In the genomic region with DNA sequence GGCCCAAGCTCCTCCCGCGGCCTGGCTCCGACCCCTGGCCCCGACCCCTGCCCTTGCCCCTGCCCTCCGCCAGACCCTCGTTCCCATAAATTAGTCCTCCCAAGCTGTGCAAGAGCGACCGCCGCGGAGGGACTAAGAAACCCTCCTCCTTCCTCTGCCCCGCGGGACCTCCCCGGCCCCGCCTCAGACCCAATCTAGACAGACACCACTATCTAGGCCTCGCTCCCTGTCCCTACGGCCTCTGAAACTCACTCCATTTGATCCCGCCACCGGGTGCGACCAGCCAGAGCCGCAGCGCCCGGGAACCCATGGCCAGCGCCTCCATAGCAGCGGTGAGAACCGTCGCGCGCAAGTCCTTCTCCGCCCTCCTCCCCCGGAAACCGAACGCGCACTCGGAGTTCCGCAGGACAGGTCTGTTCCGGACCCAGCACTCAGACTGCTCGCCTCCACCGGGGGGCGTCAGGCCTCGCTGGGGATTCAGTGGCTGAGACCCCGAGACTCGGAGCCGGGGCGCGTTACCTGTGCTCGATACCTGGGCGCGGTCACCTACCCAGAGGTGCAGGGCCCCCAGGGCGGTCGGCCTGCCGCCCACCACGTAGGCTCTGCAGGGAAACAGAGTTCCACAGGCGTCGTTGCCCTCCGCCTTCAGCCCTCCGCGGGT, we compare ENCODE assay signal across 8 cellular contexts. TPM values are rescaled to one million over a fixed set of nuclear protein-coding genes. Genes with fewer than 3 reads are reported as not detected.
A peak's percentile ranks its signal among the peaks of the same experiment; 100 is the strongest.
DNase-seq lines count a peak whose midpoint lies in the region; ATAC-seq and TF ChIP-seq lines count a peak whose summit lies in the region.

A gene (minus strand): TSS at position 331 of the 661 bp plus-strand sequence. CDS start 6 bp downstream, at position 325.

- H3K27me3 ChIP-seq in mucosa of stomach (ENCODE audit: control insufficient read depth, insufficient read depth, low read length) = no peaks in the 10 kb centered on the region

- no peaks in the 10 kb centered on the region for H3K9me3 Mint-ChIP-seq in IgD-negative memory B cell

- H3K9ac ChIP-seq in mucosa of stomach (ENCODE audit: low read length) = peak within 1 kb of the TSS; percentile 92

- peak; percentile 91 for ATAC-seq in GM21529 (IDR thresholded peaks at IDR 0.05; ENCODE audit: unreplicated experiment)

- peak; percentile 64 for DNase-seq in DMS153 (lab: John Stamatoyannopoulos, UW)
- DNase-seq in OCI-M1 (lab: John Stamatoyannopoulos, UW) = peak; percentile 93
- DNase-seq in activated T-cell treated with anti-CD3 and anti-CD28 coated beads for 48 hours (ENCODE audit: low read depth) = peak; percentile 86
- DNase-seq in erythroblast (lab: John Stamatoyannopoulos, UW) = peak; percentile 91 to 92
- peak; percentile 69 to 75 for DNase-seq in stimulated activated CD8-positive, alpha-beta memory T cell treated with anti-CD3 and anti-CD28 coated beads, Interleukin-7, amount 100 ng/mL, for 1 hour (ENCODE audit: low read depth in 2 of 2)

- no peaks in the 10 kb centered on the region for H3K36me3 ChIP-seq in mucosa of stomach (ENCODE audit: control insufficient read depth, insufficient read depth, low read length)

- peaks cover 7% of the 10 kb centered on the region for H3K4me1 ChIP-seq in mucosa of stomach (ENCODE audit: control insufficient read depth, insufficient read depth, low read length)

- peaks cover 21 to 29% (median 27%) of the 10 kb centered on the region in 3 donors for H3K4me1 Mint-ChIP-seq in IgD-negative memory B cell

- TF ChIP-seq POLR2A in erythroblast (IDR thresholded peaks at IDR 0.05; ENCODE audit: low read length) = peak; percentile 79

- peak within 1 kb of the TSS; percentile 78 for H3K4me3 ChIP-seq in mucosa of stomach (ENCODE audit: low read length)

- H3K27ac Mint-ChIP-seq in IgD-negative memory B cell = peak within 1 kb of the TSS; percentile 90 to 98 (median 96)

- no peaks in the 10 kb centered on the region for H3K27me3 Mint-ChIP-seq in IgD-negative memory B cell

- H3K36me3 Mint-ChIP-seq in IgD-negative memory B cell = peaks cover 9% of the 10 kb centered on the region

- H3K9me3 ChIP-seq in mucosa of stomach (ENCODE audit: control insufficient read depth, low read length) = no peaks in the 10 kb centered on the region

- peak within 1 kb of the TSS; percentile 98 to 100 (median 99) for H3K4me3 Mint-ChIP-seq in IgD-negative memory B cell

RNA-seq across cellular contexts. Expression of the gene that starts here (rescaled TPM):
- polyA plus RNA-seq in IgD-negative memory B cell = 36.8 TPM

Comparison
In these comparisons a context has a peak if more than half of its experiments do, and no peak if none do; other contexts are left out.
1. Peak in every context shown above with its lines: DNase-seq, ATAC-seq and H3K4me3 ChIP-seq.